9 cellular contexts compared by ENCODE assay signal in genomic region chr16:67154578-67155304, GRCh38. TPM values are rescaled to one million over a fixed set of nuclear protein-coding genes. Genes with fewer than 3 reads are reported as not detected.
DNase-seq lines count a peak whose midpoint lies in the region; ATAC-seq, FAIRE-seq and TF ChIP-seq lines count a peak whose summit lies in the region.
"Had no signal": no experiment of that assay in that cellular context is flagged by ENCODE, and none has a peak within 500 bp of the region (broad histone marks: within the 10 kb centered on the region; RNA-seq: fewer than 3 reads in every experiment).

No MANE protein-coding gene starts in this region.

- TF ChIP-seq EP300 in HepG2 (IDR thresholded peaks at IDR 0.05; ENCODE audit: low read depth in 2 of 2, low read length in 2 of 2) (no peak), HepG2 (CRISPR knock-in tag; IDR thresholded peaks at IDR 0.05; ENCODE audit: borderline replicate concordance) (no peak)

- H2AFZ ChIP-seq in HepG2 (ENCODE audit: low read length): no peak overlapping the region

- TF ChIP-seq CTCF in HepG2 (CRISPR knock-in tag; IDR thresholded peaks at IDR 0.05): no peak
- no peak for TF ChIP-seq CTCF in right lobe of liver (IDR thresholded peaks at IDR 0.05)

- ATAC-seq in HepG2 (no peak), right lobe of liver (no peak)

- TF ChIP-seq POLR2A in HepG2 (IDR thresholded peaks at IDR 0.05; ENCODE audit: insufficient read depth in 1 of 2, low read depth in 2 of 2, low read length in 2 of 2) (no peak), right lobe of liver (IDR thresholded peaks at IDR 0.05) (no peak)

- H4K20me1 ChIP-seq in HepG2 (ENCODE audit: insufficient read depth, low read length): no peaks in the 10 kb centered on the region

- H3K9ac ChIP-seq in HepG2 (ENCODE audit: insufficient read depth, low read depth, low read length): no peak overlapping the region

- TF ChIP-seq RAD21 in HepG2 (CRISPR knock-in tag; IDR thresholded peaks at IDR 0.05): no peak

- 65% methylated on average over 41 of the region's 61 CpGs for WGBS in HepG2 (ENCODE audit: low lambda C conversion rate)
- 8% methylated on average over 21 of the region's 61 CpGs for WGBS in right lobe of liver (ENCODE audit: insufficient coverage, low coverage, low lambda C conversion rate, missing lambda C conversion rate)

- no peaks in the 10 kb centered on the region for H3K36me3 ChIP-seq in HepG2 (replicated peaks in 1 of 2; ENCODE audit: control insufficient read depth in 1 of 2, insufficient read depth in 2 of 2, low read length in 2 of 2)
- no peaks in the 10 kb centered on the region for H3K36me3 ChIP-seq in right lobe of liver
- no peaks in the 10 kb centered on the region; the same call in 1 of the 2 replicates for H3K36me3 ChIP-seq in SJCRH30

- no peak for FAIRE-seq in HepG2 (lab: Jason Lieb, UNC)
- FAIRE-seq: RCC 7860 had no signal

- H3K27me3 ChIP-seq in HepG2 (ENCODE audit: control insufficient read depth in 1 of 2, insufficient read depth in 2 of 2, low read length in 2 of 2) (peaks cover 4% of the 10 kb centered on the region in 2 experiments; a peak in 2 of 5 replicates), right lobe of liver (no peaks in the 10 kb centered on the region), SJCRH30 (peaks cover 4% of the 10 kb centered on the region; the same call in 1 of the 2 replicates)

- no TSS peak for BruUV-seq in HepG2 (replicated peaks; lab: Mats Ljungman, UMichigan)

- no peaks in the 10 kb centered on the region for H3K9me3 Mint-ChIP-seq in activated T-helper 2 cell treated with anti-CD3 and anti-CD28 coated beads, Interferon-gamma antibody, Interleukin-2, Interleukin-4, amounts not matched to agents 10 μg/mL and 5 μg/mL and 100 μg/mL, durations not matched to agents 14 hours and 24 hours and 36 hours

- H3K4me2 ChIP-seq in HepG2 (ENCODE audit: low read depth, low read length): peak overlapping the region; percentile 59

- H3K27ac ChIP-seq in HepG2 (ENCODE audit: extremely low read length, insufficient read depth, low read length): no peak overlapping the region
- H3K27ac ChIP-seq in right lobe of liver: no peak overlapping the region
- H3K27ac ChIP-seq in caudate nucleus (ENCODE audit: low read depth, low read length): no peak overlapping the region
- no peak overlapping the region for H3K27ac ChIP-seq in SJCRH30

- no peak overlapping the region for H3K27ac Mint-ChIP-seq in activated T-helper 2 cell treated with anti-CD3 and anti-CD28 coated beads, Interferon-gamma antibody, Interleukin-2, Interleukin-4, amounts not matched to agents 10 μg/mL and 5 μg/mL and 100 μg/mL, durations not matched to agents 14 hours and 24 hours and 36 hours

- peak overlapping the region in 2 of 3 experiments; percentile 27 to 64; a peak in 2 of 6 replicates for H3K4me3 ChIP-seq in HepG2 (replicated peaks in 1 of 3; ENCODE audit: insufficient read depth in 1 of 3, low read depth in 2 of 3, low read length in 3 of 3)
- H3K4me3 ChIP-seq in right lobe of liver: no peak overlapping the region
- H3K4me3 ChIP-seq in SJCRH30: no peak overlapping the region

- H3K4me1 ChIP-seq in HepG2 (ENCODE audit: insufficient read depth, low read length) (peaks cover 48% of the 10 kb centered on the region), right lobe of liver (peaks cover 0 to 28% (median 3%) of the 10 kb centered on the region in 4 donors), SJCRH30 (peaks cover 10% of the 10 kb centered on the region; the same call in 1 of the 2 replicates)

- CTCF ChIA-PET in HepG2 (lab: Yijun Ruan, JAX; ENCODE audit: low intra/inter-chr PET ratio, low total read pairs): interaction anchor here (0.6 to 2.4 kb wide), 6 partner anchors 31 to 177 kb away, joined by 3 to 28 read pairs (median 9); no protein-coding TSS in a partner anchor

- H3K36me3 Mint-ChIP-seq in activated T-helper 2 cell treated with anti-CD3 and anti-CD28 coated beads, Interferon-gamma antibody, Interleukin-2, Interleukin-4, amounts not matched to agents 10 μg/mL and 5 μg/mL and 100 μg/mL, durations not matched to agents 14 hours and 24 hours and 36 hours (ENCODE audit: low read depth): peaks cover 24% of the 10 kb centered on the region

- H3K9me3 ChIP-seq in HepG2 (ENCODE audit: low read length): no peaks in the 10 kb centered on the region
- H3K9me3 ChIP-seq in right lobe of liver: no peaks in the 10 kb centered on the region
- H3K9me3 ChIP-seq in SJCRH30 (replicated peaks): no peaks in the 10 kb centered on the region

- intact Hi-C loops in HepG2 (cut with micrococcal nuclease; ENCODE audit: unreplicated experiment): loop anchor here (1.0 to 10.0 kb wide), 5 partner anchors 44 to 260 kb away; no protein-coding TSS in a partner anchor
- intact Hi-C loops in right lobe of liver (cut with DNase I): loop anchor here (5.0 to 10.0 kb wide), 4 partner anchors 50 to 182 kb away; partner anchors contain the start of gene PHAF1 (in 1 of the 2)
- intact Hi-C loops in activated T-helper 2 cell treated with anti-CD3 and anti-CD28 coated beads, Interferon-gamma antibody, Interleukin-2, Interleukin-4, amounts not matched to agents 10 μg/mL and 5 μg/mL and 100 μg/mL, durations not matched to agents 14 hours and 24 hours and 36 hours (cut with micrococcal nuclease): loop anchor here (1.0 to 10.0 kb wide), 5 partner anchors 33 to 280 kb away; no protein-coding TSS in a partner anchor

- H3K79me2 ChIP-seq in HepG2 (ENCODE audit: insufficient read depth, low read length): no peaks in the 10 kb centered on the region

- H3K27me3 Mint-ChIP-seq in activated T-helper 2 cell treated with anti-CD3 and anti-CD28 coated beads, Interferon-gamma antibody, Interleukin-2, Interleukin-4, amounts not matched to agents 10 μg/mL and 5 μg/mL and 100 μg/mL, durations not matched to agents 14 hours and 24 hours and 36 hours (ENCODE audit: low read depth): peaks cover 1% of the 10 kb centered on the region

- DNase-seq in HepG2 (ENCODE audit: low spot score) (no peak), right lobe of liver (no peak), left kidney (ENCODE audit: low read depth, low spot score) (peak; percentile 64), caudate nucleus (lab: John Stamatoyannopoulos, UW) (no peak), activated gamma-delta T cell (lab: John Stamatoyannopoulos, UW) (no peak), pons (ENCODE audit: low spot score) (no peak), SJCRH30 (no peak)
- DNase-seq in activated T-helper 2 cell treated with anti-CD3 and anti-CD28 coated beads, Interferon-gamma antibody, Interleukin-2, Interleukin-4, amounts not matched to agents 10 μg/mL and 5 μg/mL and 100 μg/mL, durations not matched to agents 14 hours and 24 hours and 36 hours (ENCODE audit: low spot score): no peak

- H3K4me3 Mint-ChIP-seq in activated T-helper 2 cell treated with anti-CD3 and anti-CD28 coated beads, Interferon-gamma antibody, Interleukin-2, Interleukin-4, amounts not matched to agents 10 μg/mL and 5 μg/mL and 100 μg/mL, durations not matched to agents 14 hours and 24 hours and 36 hours (ENCODE audit: low read depth): peak overlapping the region; percentile 70

- in situ Hi-C loops in HepG2 (cut with HindIII; ENCODE audit: extremely low pct_ligation_motif_present, low pct_unique_long_range_greater_than_20kb): loop anchor here (5.0 kb wide), 2 partner anchors 137 to 177 kb away; no protein-coding TSS in a partner anchor

- POLR2A ChIA-PET in HepG2 (lab: Yijun Ruan, JAX): interaction anchor here (0.8 to 1.8 kb wide), 12 partner anchors 16 to 141 kb away, joined by 3 to 21 read pairs (median 4); partner anchors contain the start of genes CBFB, NOL3 and PHAF1

- peaks cover 50% of the 10 kb centered on the region for H3K4me1 Mint-ChIP-seq in activated T-helper 2 cell treated with anti-CD3 and anti-CD28 coated beads, Interferon-gamma antibody, Interleukin-2, Interleukin-4, amounts not matched to agents 10 μg/mL and 5 μg/mL and 100 μg/mL, durations not matched to agents 14 hours and 24 hours and 36 hours (ENCODE audit: low read depth)

RNA-seq across cellular contexts. Expression of gene B3GNT9, which starts 3.9 kb away (rescaled TPM):
- total RNA-seq in HepG2 (2016; rRNA removed; fragmentation: Illumina TruSeq; extraction: Trizol) (1.5 and 3.1 TPM in 2 replicates), right lobe of liver (1 to 10 TPM in 5 of 6 experiments, under 1 TPM in 1; 0.95 to 3.9 (median 1.7) TPM)
- 0.61 and 0.79 TPM in 2 replicates for total RNA-seq in HepG2 (2016; cell fraction: cytosol; rRNA removed; fragmentation: Illumina TruSeq; extraction: Trizol; ENCODE audit: low read depth)
- 1.5 and 2.9 TPM in 2 replicates for total RNA-seq in HepG2 (2016; cell fraction: insoluble cytoplasmic fraction; rRNA removed; fragmentation: Illumina TruSeq; extraction: Trizol)
- total RNA-seq in HepG2 (2016; cell fraction: membrane; rRNA removed; fragmentation: Illumina TruSeq; extraction: Trizol): 1.8 and 2.1 TPM in 2 replicates
- total RNA-seq in HepG2 (2016; cell fraction: nucleus; rRNA removed; fragmentation: Illumina TruSeq; extraction: Trizol): 1.8 and 2.5 TPM in 2 replicates
- polyA plus RNA-seq in HepG2 (2011; rRNA removed): 1.2 and 1.5 TPM in 2 replicates
- 1.4 and 1.9 TPM in 2 replicates for polyA plus RNA-seq in HepG2 (2011; cell fraction: cytosol; rRNA removed)
- 2.0 and 2.5 TPM in 2 replicates for polyA plus RNA-seq in HepG2 (2011; cell fraction: nucleus; rRNA removed)
- polyA plus RNA-seq in HepG2 (2012): 0.80 and 0.82 TPM in 2 replicates
- polyA plus RNA-seq in HepG2 (2016; cell fraction: cytosol; fragmentation: Illumina TruSeq; extraction: Trizol; ENCODE audit: low read depth): 0.38 and 0.54 TPM in 2 replicates
- polyA plus RNA-seq in HepG2 (2016; cell fraction: insoluble cytoplasmic fraction; fragmentation: Illumina TruSeq; extraction: Trizol; ENCODE audit: low read depth): 1.9 and 2.0 TPM in 2 replicates
- 1.3 and 1.7 TPM in 2 replicates for polyA plus RNA-seq in HepG2 (2016; cell fraction: membrane; fragmentation: Illumina TruSeq; extraction: Trizol; ENCODE audit: low read depth)
- 4.0 and 4.3 TPM in 2 replicates for polyA plus RNA-seq in HepG2 (2016; cell fraction: nucleus; fragmentation: Illumina TruSeq; extraction: Trizol; ENCODE audit: insufficient read depth, low read depth)
- 2.8 and 8.7 TPM in 2 replicates for polyA minus RNA-seq in HepG2 (2011; rRNA and poly(A)+ RNA removed; ENCODE audit: low replicate concordance)
- polyA minus RNA-seq in HepG2 (2011; cell fraction: cytosol; rRNA and poly(A)+ RNA removed): 0.99 and 1.1 TPM in 2 replicates
- 0.99 and 1.7 TPM in 2 replicates for polyA minus RNA-seq in HepG2 (2011; cell fraction: nucleus; rRNA and poly(A)+ RNA removed)
- total RNA-seq in activated T-helper 2 cell treated with anti-CD3 and anti-CD28 coated beads, Interferon-gamma antibody, Interleukin-2, Interleukin-4, amounts not matched to agents 10 μg/mL and 5 μg/mL and 100 μg/mL, durations not matched to agents 14 hours and 24 hours and 36 hours: 5.0 and 5.1 TPM in 2 replicates
- total RNA-seq in SJCRH30 (2014; rRNA removed; shearing (Covaris generic)): 13.1 and 14.6 TPM in 2 replicates

RNA-seq across cellular contexts. Expression of gene TRADD, which starts 5.0 kb away (rescaled TPM):
- total RNA-seq in HepG2 (2016; rRNA removed; fragmentation: Illumina TruSeq; extraction: Trizol) (6.2 and 7.8 TPM in 2 replicates), right lobe of liver (10 to 100 TPM in 4 of 6 experiments, 1 to 10 TPM in 2; 9.5 to 16.3 (median 10.6) TPM)
- total RNA-seq in HepG2 (2016; cell fraction: cytosol; rRNA removed; fragmentation: Illumina TruSeq; extraction: Trizol; ENCODE audit: low read depth): 3.2 TPM in 2 replicates
- total RNA-seq in HepG2 (2016; cell fraction: insoluble cytoplasmic fraction; rRNA removed; fragmentation: Illumina TruSeq; extraction: Trizol): 6.8 and 9.0 TPM in 2 replicates
- 4.6 and 4.9 TPM in 2 replicates for total RNA-seq in HepG2 (2016; cell fraction: membrane; rRNA removed; fragmentation: Illumina TruSeq; extraction: Trizol)
- total RNA-seq in HepG2 (2016; cell fraction: nucleus; rRNA removed; fragmentation: Illumina TruSeq; extraction: Trizol): 4.8 and 4.9 TPM in 2 replicates
- polyA plus RNA-seq in HepG2 (2011; rRNA removed): 8.2 and 10.3 TPM in 2 replicates
- polyA plus RNA-seq in HepG2 (2011; cell fraction: cytosol; rRNA removed): 9.8 and 13.8 TPM in 2 replicates
- polyA plus RNA-seq in HepG2 (2011; cell fraction: nucleus; rRNA removed): 22.9 and 28.2 TPM in 2 replicates
- 5.3 TPM in 2 replicates for polyA plus RNA-seq in HepG2 (2012)
- polyA plus RNA-seq in HepG2 (2016; cell fraction: cytosol; fragmentation: Illumina TruSeq; extraction: Trizol; ENCODE audit: low read depth): 3.1 and 3.6 TPM in 2 replicates
- 5.3 and 5.9 TPM in 2 replicates for polyA plus RNA-seq in HepG2 (2016; cell fraction: insoluble cytoplasmic fraction; fragmentation: Illumina TruSeq; extraction: Trizol; ENCODE audit: low read depth)
- polyA plus RNA-seq in HepG2 (2016; cell fraction: membrane; fragmentation: Illumina TruSeq; extraction: Trizol; ENCODE audit: low read depth): 3.2 and 3.8 TPM in 2 replicates
- polyA plus RNA-seq in HepG2 (2016; cell fraction: nucleus; fragmentation: Illumina TruSeq; extraction: Trizol; ENCODE audit: insufficient read depth, low read depth): 11.5 and 13.8 TPM in 2 replicates
- polyA minus RNA-seq in HepG2 (2011; rRNA and poly(A)+ RNA removed; ENCODE audit: low replicate concordance): 3.4 and 5.6 TPM in 2 replicates
- polyA minus RNA-seq in HepG2 (2011; cell fraction: cytosol; rRNA and poly(A)+ RNA removed): 4.1 and 5.0 TPM in 2 replicates
- 5.0 TPM in 2 replicates for polyA minus RNA-seq in HepG2 (2011; cell fraction: nucleus; rRNA and poly(A)+ RNA removed)
- 35.0 and 38.3 TPM in 2 replicates for total RNA-seq in activated T-helper 2 cell treated with anti-CD3 and anti-CD28 coated beads, Interferon-gamma antibody, Interleukin-2, Interleukin-4, amounts not matched to agents 10 μg/mL and 5 μg/mL and 100 μg/mL, durations not matched to agents 14 hours and 24 hours and 36 hours
- total RNA-seq in SJCRH30 (2014; rRNA removed; shearing (Covaris generic)): 4.8 and 6.1 TPM in 2 replicates

RNA-seq across cellular contexts. Expression of gene FBXL8, which starts 5.0 kb away (rescaled TPM):
- total RNA-seq in HepG2 (2016; rRNA removed; fragmentation: Illumina TruSeq; extraction: Trizol): 1.5 and 3.9 TPM in 2 replicates
- 0.81 and 0.88 TPM in 2 replicates for total RNA-seq in HepG2 (2016; cell fraction: cytosol; rRNA removed; fragmentation: Illumina TruSeq; extraction: Trizol; ENCODE audit: low read depth)
- 1.2 and 3.5 TPM in 2 replicates for total RNA-seq in HepG2 (2016; cell fraction: insoluble cytoplasmic fraction; rRNA removed; fragmentation: Illumina TruSeq; extraction: Trizol)
- total RNA-seq in HepG2 (2016; cell fraction: membrane; rRNA removed; fragmentation: Illumina TruSeq; extraction: Trizol): 1.9 and 2.3 TPM in 2 replicates
- total RNA-seq in HepG2 (2016; cell fraction: nucleus; rRNA removed; fragmentation: Illumina TruSeq; extraction: Trizol): 4.6 and 4.8 TPM in 2 replicates
- 9.3 and 10.9 TPM in 2 replicates for polyA plus RNA-seq in HepG2 (2011; rRNA removed)
- 3.2 and 6.0 TPM in 2 replicates for polyA plus RNA-seq in HepG2 (2011; cell fraction: cytosol; rRNA removed)
- 173 and 222 TPM in 2 replicates for polyA plus RNA-seq in HepG2 (2011; cell fraction: nucleus; rRNA removed)
- 5.8 and 7.5 TPM in 2 replicates for polyA plus RNA-seq in HepG2 (2012)
- 0.17 and 0.29 TPM in 2 replicates for polyA plus RNA-seq in HepG2 (2016; cell fraction: cytosol; fragmentation: Illumina TruSeq; extraction: Trizol; ENCODE audit: low read depth)
- 2.0 and 2.2 TPM in 2 replicates for polyA plus RNA-seq in HepG2 (2016; cell fraction: insoluble cytoplasmic fraction; fragmentation: Illumina TruSeq; extraction: Trizol; ENCODE audit: low read depth)
- polyA plus RNA-seq in HepG2 (2016; cell fraction: membrane; fragmentation: Illumina TruSeq; extraction: Trizol; ENCODE audit: low read depth): 0.58 and 0.92 TPM in 2 replicates
- 9.5 and 16.0 TPM in 2 replicates for polyA plus RNA-seq in HepG2 (2016; cell fraction: nucleus; fragmentation: Illumina TruSeq; extraction: Trizol; ENCODE audit: insufficient read depth, low read depth)
- 4.6 and 9.2 TPM in 2 replicates for polyA minus RNA-seq in HepG2 (2011; rRNA and poly(A)+ RNA removed; ENCODE audit: low replicate concordance)
- polyA minus RNA-seq in HepG2 (2011; cell fraction: cytosol; rRNA and poly(A)+ RNA removed): 2.9 and 3.2 TPM in 2 replicates
- polyA minus RNA-seq in HepG2 (2011; cell fraction: nucleus; rRNA and poly(A)+ RNA removed): 19.1 and 22.3 TPM in 2 replicates
- total RNA-seq in right lobe of liver: 10 to 100 TPM in 4 of 6 experiments, 1 to 10 TPM in 2; 6.1 to 15.0 (median 11.6) TPM
- 26.4 and 26.7 TPM in 2 replicates for total RNA-seq in activated T-helper 2 cell treated with anti-CD3 and anti-CD28 coated beads, Interferon-gamma antibody, Interleukin-2, Interleukin-4, amounts not matched to agents 10 μg/mL and 5 μg/mL and 100 μg/mL, durations not matched to agents 14 hours and 24 hours and 36 hours
- 4.0 and 5.7 TPM in 2 replicates for total RNA-seq in SJCRH30 (2014; rRNA removed; shearing (Covaris generic))

RNA-seq across cellular contexts. Expression of gene HSF4, which starts 9.8 kb away (rescaled TPM):
- total RNA-seq in HepG2 (2016; rRNA removed; fragmentation: Illumina TruSeq; extraction: Trizol): 0.41 and 3.5 TPM in 2 replicates
- 0.44 and 1.0 TPM in 2 replicates for total RNA-seq in HepG2 (2016; cell fraction: cytosol; rRNA removed; fragmentation: Illumina TruSeq; extraction: Trizol; ENCODE audit: low read depth)
- total RNA-seq in HepG2 (2016; cell fraction: insoluble cytoplasmic fraction; rRNA removed; fragmentation: Illumina TruSeq; extraction: Trizol): 0.79 and 3.2 TPM in 2 replicates
- total RNA-seq in HepG2 (2016; cell fraction: membrane; rRNA removed; fragmentation: Illumina TruSeq; extraction: Trizol): 0.59 and 0.68 TPM in 2 replicates
- 4.6 and 5.3 TPM in 2 replicates for total RNA-seq in HepG2 (2016; cell fraction: nucleus; rRNA removed; fragmentation: Illumina TruSeq; extraction: Trizol)
- 16.9 and 17.9 TPM in 2 replicates for polyA plus RNA-seq in HepG2 (2011; rRNA removed)
- 1.8 and 2.3 TPM in 2 replicates for polyA plus RNA-seq in HepG2 (2011; cell fraction: cytosol; rRNA removed)
- 319 and 364 TPM in 2 replicates for polyA plus RNA-seq in HepG2 (2011; cell fraction: nucleus; rRNA removed)
- 12.3 and 18.7 TPM in 2 replicates for polyA plus RNA-seq in HepG2 (2012)
- polyA plus RNA-seq in HepG2 (2016; cell fraction: cytosol; fragmentation: Illumina TruSeq; extraction: Trizol; ENCODE audit: low read depth): 0.77 TPM in 1 of 2 replicates, not detected in the other
- 0.87 and 1.1 TPM in 2 replicates for polyA plus RNA-seq in HepG2 (2016; cell fraction: insoluble cytoplasmic fraction; fragmentation: Illumina TruSeq; extraction: Trizol; ENCODE audit: low read depth)
- polyA plus RNA-seq in HepG2 (2016; cell fraction: membrane; fragmentation: Illumina TruSeq; extraction: Trizol; ENCODE audit: low read depth): 0.36 and 0.41 TPM in 2 replicates
- 18.4 and 20.6 TPM in 2 replicates for polyA plus RNA-seq in HepG2 (2016; cell fraction: nucleus; fragmentation: Illumina TruSeq; extraction: Trizol; ENCODE audit: insufficient read depth, low read depth)
- polyA minus RNA-seq in HepG2 (2011; rRNA and poly(A)+ RNA removed; ENCODE audit: low replicate concordance): 7.7 and 14.1 TPM in 2 replicates
- 1.1 TPM in 1 of 2 replicates, not detected in the other for polyA minus RNA-seq in HepG2 (2011; cell fraction: cytosol; rRNA and poly(A)+ RNA removed)
- 19.5 and 25.2 TPM in 2 replicates for polyA minus RNA-seq in HepG2 (2011; cell fraction: nucleus; rRNA and poly(A)+ RNA removed)
- 10 to 100 TPM; 10.4 to 44.1 (median 30.1) TPM for total RNA-seq in right lobe of liver
- 33.4 and 33.9 TPM in 2 replicates for total RNA-seq in activated T-helper 2 cell treated with anti-CD3 and anti-CD28 coated beads, Interferon-gamma antibody, Interleukin-2, Interleukin-4, amounts not matched to agents 10 μg/mL and 5 μg/mL and 100 μg/mL, durations not matched to agents 14 hours and 24 hours and 36 hours
- total RNA-seq in SJCRH30 (2014; rRNA removed; shearing (Covaris generic)): 2.8 and 4.9 TPM in 2 replicates

RNA-seq across cellular contexts. Expression of gene NOL3, which starts 15.6 kb away (rescaled TPM):
- total RNA-seq in HepG2 (2016; rRNA removed; fragmentation: Illumina TruSeq; extraction: Trizol): 3.1 and 5.7 TPM in 2 replicates
- total RNA-seq in HepG2 (2016; cell fraction: cytosol; rRNA removed; fragmentation: Illumina TruSeq; extraction: Trizol; ENCODE audit: low read depth): 0.91 and 1.1 TPM in 2 replicates
- total RNA-seq in HepG2 (2016; cell fraction: insoluble cytoplasmic fraction; rRNA removed; fragmentation: Illumina TruSeq; extraction: Trizol): 3.8 and 4.1 TPM in 2 replicates
- total RNA-seq in HepG2 (2016; cell fraction: membrane; rRNA removed; fragmentation: Illumina TruSeq; extraction: Trizol): 2.1 and 2.2 TPM in 2 replicates
- total RNA-seq in HepG2 (2016; cell fraction: nucleus; rRNA removed; fragmentation: Illumina TruSeq; extraction: Trizol): 2.7 and 3.0 TPM in 2 replicates
- polyA plus RNA-seq in HepG2 (2011; rRNA removed): 20.5 and 23.3 TPM in 2 replicates
- polyA plus RNA-seq in HepG2 (2011; cell fraction: cytosol; rRNA removed): 9.2 and 14.1 TPM in 2 replicates
- polyA plus RNA-seq in HepG2 (2011; cell fraction: nucleus; rRNA removed): 78.8 and 95.6 TPM in 2 replicates
- polyA plus RNA-seq in HepG2 (2012): 23.5 and 26.3 TPM in 2 replicates
- 1.1 and 1.3 TPM in 2 replicates for polyA plus RNA-seq in HepG2 (2016; cell fraction: cytosol; fragmentation: Illumina TruSeq; extraction: Trizol; ENCODE audit: low read depth)
- polyA plus RNA-seq in HepG2 (2016; cell fraction: insoluble cytoplasmic fraction; fragmentation: Illumina TruSeq; extraction: Trizol; ENCODE audit: low read depth): 3.6 TPM in 2 replicates
- polyA plus RNA-seq in HepG2 (2016; cell fraction: membrane; fragmentation: Illumina TruSeq; extraction: Trizol; ENCODE audit: low read depth): 2.3 and 2.9 TPM in 2 replicates
- 18.2 and 26.0 TPM in 2 replicates for polyA plus RNA-seq in HepG2 (2016; cell fraction: nucleus; fragmentation: Illumina TruSeq; extraction: Trizol; ENCODE audit: insufficient read depth, low read depth)
- 5.4 and 16.0 TPM in 2 replicates for polyA minus RNA-seq in HepG2 (2011; rRNA and poly(A)+ RNA removed; ENCODE audit: low replicate concordance)
- 2.8 and 3.7 TPM in 2 replicates for polyA minus RNA-seq in HepG2 (2011; cell fraction: cytosol; rRNA and poly(A)+ RNA removed)
- 14.3 and 16.3 TPM in 2 replicates for polyA minus RNA-seq in HepG2 (2011; cell fraction: nucleus; rRNA and poly(A)+ RNA removed)
- 10 to 100 TPM; 21.5 to 44.3 (median 28.1) TPM for total RNA-seq in right lobe of liver
- 27.3 and 30.1 TPM in 2 replicates for total RNA-seq in activated T-helper 2 cell treated with anti-CD3 and anti-CD28 coated beads, Interferon-gamma antibody, Interleukin-2, Interleukin-4, amounts not matched to agents 10 μg/mL and 5 μg/mL and 100 μg/mL, durations not matched to agents 14 hours and 24 hours and 36 hours
- total RNA-seq in SJCRH30 (2014; rRNA removed; shearing (Covaris generic)): 13.3 and 14.1 TPM in 2 replicates

Comparison
In these comparisons a context has a peak if more than half of its experiments do, and no peak if none do; other contexts are left out.
1. H3K4me3 ChIP-seq: peak in HepG2 (2 of 3); none in right lobe of liver (0 of 3) and SJCRH30 (single experiment).